ENCODE assay signal across 13 cellular contexts in genomic region chr3:154144825-154145465, GRCh38. TPM values are rescaled to one million over a fixed set of nuclear protein-coding genes. Genes with fewer than 3 reads are reported as not detected.
DNase-seq lines count a peak whose midpoint lies in the region; ATAC-seq and TF ChIP-seq lines count a peak whose summit lies in the region.
"Had no signal": no experiment of that assay in that cellular context is flagged by ENCODE, and none has a peak within 500 bp of the region (broad histone marks: within the 10 kb centered on the region; RNA-seq: fewer than 3 reads in every experiment).

No MANE protein-coding gene starts in this region.

- H2BK20ac ChIP-seq in IMR-90 (ENCODE audit: low read depth, low read length) = no peak overlapping the region

- H3K4me1 ChIP-seq in IMR-90 (ENCODE audit: control insufficient read depth, insufficient read depth, low read length) (no peaks in the 10 kb centered on the region), neuron (ENCODE audit: insufficient read depth, low read length) (peaks cover 38% of the 10 kb centered on the region)

- TF ChIP-seq POLR2A in IMR-90 (IDR thresholded peaks at IDR 0.05; ENCODE audit: low read depth, low read length) = no peak

- H4K20me1 ChIP-seq in IMR-90 (ENCODE audit: insufficient read depth, low read length) = no peaks in the 10 kb centered on the region

- no peak overlapping the region for H2AFZ ChIP-seq in IMR-90 (replicated peaks; ENCODE audit: low read length, poor library complexity)
- H2AFZ ChIP-seq in neuron (ENCODE audit: low read depth, low read length) = peak overlapping the region; percentile 5

- no peak overlapping the region for H2BK120ac ChIP-seq in IMR-90 (ENCODE audit: low read depth, low read length)

- DNase-seq in NCI-H2107 treated with DMSO at 0.1 percent for 48 hours (lab: John Stamatoyannopoulos, UW; ENCODE audit: unreplicated experiment) (peak; percentile 79), NCI-H2107 (lab: John Stamatoyannopoulos, UW) (no peak), IMR-90 (peak; percentile 51), astrocyte of the spinal cord (ENCODE audit: low read depth, low spot score) (peak; percentile 42), AG08395 (ENCODE audit: low spot score) (no peak)
- no peak for DNase-seq in activated T-cell treated with anti-CD3 and anti-CD28 coated beads, Interleukin-2, amount 50 U/mL, for 1 hour
- DNase-seq: Calu3; CD4-positive, alpha-beta T cell; HFFc6; NCI-H2029 treated with DMSO at 0.1 percent for 48 hours had no signal

- TF ChIP-seq CTCF in IMR-90 (conservative IDR thresholded peaks at IDR 0.05; ENCODE audit: low read depth, low read length) (no peak), astrocyte of the spinal cord (IDR thresholded peaks at IDR 0.05; ENCODE audit: low read depth, low read length) (no peak)

- CTCF ChIA-PET in IMR-90 (lab: Yijun Ruan, JAX) = interaction anchor here (0.6 kb wide), 1 partner anchor 28 kb away, joined by 3 read pairs; no protein-coding TSS in a partner anchor

- no peak overlapping the region for H2BK5ac ChIP-seq in IMR-90 (ENCODE audit: low read depth, low read length, poor library complexity, severe bottlenecking)

- no peak overlapping the region for H2AK5ac ChIP-seq in IMR-90 (ENCODE audit: low read depth, low read length)

- no peak overlapping the region for H3K56ac ChIP-seq in IMR-90 (ENCODE audit: extremely low read depth, insufficient read depth, low read length)

- no peak overlapping the region for H3K9ac ChIP-seq in IMR-90 (ENCODE audit: low read depth, low read length)
- H3K9ac ChIP-seq: KMS-11 had no signal

- no peak overlapping the region for H2BK15ac ChIP-seq in IMR-90 (ENCODE audit: low read depth, low read length)

- no peak overlapping the region for H4K91ac ChIP-seq in IMR-90 (ENCODE audit: insufficient read depth, low read depth, low read length)

- no TSS peak for BruUV-seq in IMR-90 (replicated peaks; lab: Mats Ljungman, UMichigan)

- intact Hi-C loops in IMR-90 (cut with micrococcal nuclease) = no loop called here

- POLR2A ChIA-PET in IMR-90 (lab: Charles Lee; ENCODE audit: unreplicated experiment) = no interaction called here

- TF ChIP-seq RAD21 in IMR-90 (IDR thresholded peaks at IDR 0.05; ENCODE audit: low read length) = no peak

- WGBS in IMR-90 (ENCODE audit: extremely low coverage in 2 of 2, insufficient read length in 1 of 2), 2 experiments = no CpG with 5 or more reads among the region's 1 CpG

- no peak overlapping the region for H3K4me2 ChIP-seq in IMR-90 (ENCODE audit: low read depth, low read length)
- H3K4me2 ChIP-seq: KMS-11 had no signal

- H3K4me3 ChIP-seq in IMR-90 (ENCODE audit: insufficient read depth, low read depth, low read length) = no peak overlapping the region
- H3K4me3 ChIP-seq in astrocyte of the spinal cord (ENCODE audit: low read depth, low read length) = no peak overlapping the region
- no peak overlapping the region for H3K4me3 ChIP-seq in neuron (ENCODE audit: low read length)

- in situ Hi-C loops in IMR-90 (cut with MboI; ENCODE audit: low sequenced_read_pairs) = no loop called here
- in situ Hi-C loops in astrocyte of the spinal cord (cut with HindIII; ENCODE audit: low sequenced_read_pairs) = no loop called here

- H3K27ac ChIP-seq in IMR-90 (ENCODE audit: insufficient read depth, low read length) = no peak overlapping the region
- H3K27ac ChIP-seq: KMS-11 had no signal

- H3K36me3 ChIP-seq in IMR-90 (ENCODE audit: control insufficient read depth, insufficient read depth, low read length) (no peaks in the 10 kb centered on the region), neuron (ENCODE audit: insufficient read depth, low read length) (no peaks in the 10 kb centered on the region)

- no peak overlapping the region for H3K14ac ChIP-seq in IMR-90 (replicated peaks; ENCODE audit: low read depth, low read length)

- H3K23ac ChIP-seq in IMR-90 (ENCODE audit: low read depth, low read length) = no peak overlapping the region

- H3K18ac ChIP-seq in IMR-90 (ENCODE audit: low read depth, low read length) = no peak overlapping the region

- H3K27me3 ChIP-seq in IMR-90 (ENCODE audit: control insufficient read depth, insufficient read depth, low read length) (no peaks in the 10 kb centered on the region), neuron (ENCODE audit: insufficient read depth, low read length) (no peaks in the 10 kb centered on the region)

- no peaks in the 10 kb centered on the region for H3K9me3 ChIP-seq in IMR-90 (ENCODE audit: control insufficient read depth, insufficient read depth, low read length)
- H3K9me3 ChIP-seq in neuron (ENCODE audit: low read length) = no peaks in the 10 kb centered on the region

- ATAC-seq in IMR-90 (ENCODE audit: low read depth) (peak; percentile 53; the same call in 1 of the 2 replicates), GM18502 (IDR thresholded peaks at IDR 0.05; ENCODE audit: poor library complexity, unreplicated experiment) (no peak)

- no peak overlapping the region for H4K5ac ChIP-seq in IMR-90 (ENCODE audit: low read depth, low read length)

- dilution Hi-C loops in IMR-90 (cut with HindIII; ENCODE audit: low sequenced_read_pairs, unreplicated experiment) = no loop called here

- H3K9me1 ChIP-seq in IMR-90 (ENCODE audit: insufficient read depth, low read length) = no peaks in the 10 kb centered on the region

- no peaks in the 10 kb centered on the region for H3K79me1 ChIP-seq in IMR-90 (ENCODE audit: low read depth in 1 of 2, low read length in 2 of 2)

- no peak overlapping the region for H4K8ac ChIP-seq in IMR-90 (ENCODE audit: low read depth in 2 of 2, low read length in 2 of 2)

- H2AK9ac ChIP-seq in IMR-90 (replicated peaks; ENCODE audit: low read depth, low read length, poor library complexity) = no peak overlapping the region

- H3K4ac ChIP-seq in IMR-90 (ENCODE audit: low read depth, low read length) = no peak overlapping the region

TF ChIP-seq in IMR-90, 13 proteins besides CTCF, POLR2A, EP300 and RAD21:
- no peak for TF ChIP-seq FOS (IDR thresholded peaks at IDR 0.05; ENCODE audit: low read depth, low read length)
- no peak for TF ChIP-seq BHLHE40 (IDR thresholded peaks at IDR 0.05; ENCODE audit: low read depth, low read length)
- TF ChIP-seq MAZ (IDR thresholded peaks at IDR 0.05; ENCODE audit: borderline replicate concordance, low read depth, low read length) = no peak
- TF ChIP-seq CHD1 (IDR thresholded peaks at IDR 0.05; ENCODE audit: low read depth, low read length) = no peak

RNA-seq across cellular contexts. Expression of gene ARHGEF26, which starts 23.8 kb away (rescaled TPM):
- 2.0 and 3.1 TPM in 2 replicates for total RNA-seq in IMR-90 (2012; rRNA removed)
- 1.6 and 2.3 TPM in 2 replicates for polyA plus RNA-seq in IMR-90 (2012; rRNA removed)
- 0.78 and 1.1 TPM in 2 replicates for polyA plus RNA-seq in IMR-90 (2012; cell fraction: cytosol; rRNA removed)
- 1.7 and 3.2 TPM in 2 replicates for polyA plus RNA-seq in IMR-90 (2012; cell fraction: nucleus; rRNA removed; ENCODE audit: low replicate concordance)

Comparison
In these comparisons a context has a peak if more than half of its experiments do, and no peak if none do; other contexts are left out.
1. DNase-seq: peak in NCI-H2107 treated with DMSO at 0.1 percent for 48 hours (single experiment), IMR-90 (single experiment) and astrocyte of the spinal cord (single experiment); none in NCI-H2107 (single experiment), AG08395 (single experiment) and activated T-cell treated with anti-CD3 and anti-CD28 coated beads, Interleukin-2, amount 50 U/mL, for 1 hour (single experiment).